In the genomic region with DNA sequence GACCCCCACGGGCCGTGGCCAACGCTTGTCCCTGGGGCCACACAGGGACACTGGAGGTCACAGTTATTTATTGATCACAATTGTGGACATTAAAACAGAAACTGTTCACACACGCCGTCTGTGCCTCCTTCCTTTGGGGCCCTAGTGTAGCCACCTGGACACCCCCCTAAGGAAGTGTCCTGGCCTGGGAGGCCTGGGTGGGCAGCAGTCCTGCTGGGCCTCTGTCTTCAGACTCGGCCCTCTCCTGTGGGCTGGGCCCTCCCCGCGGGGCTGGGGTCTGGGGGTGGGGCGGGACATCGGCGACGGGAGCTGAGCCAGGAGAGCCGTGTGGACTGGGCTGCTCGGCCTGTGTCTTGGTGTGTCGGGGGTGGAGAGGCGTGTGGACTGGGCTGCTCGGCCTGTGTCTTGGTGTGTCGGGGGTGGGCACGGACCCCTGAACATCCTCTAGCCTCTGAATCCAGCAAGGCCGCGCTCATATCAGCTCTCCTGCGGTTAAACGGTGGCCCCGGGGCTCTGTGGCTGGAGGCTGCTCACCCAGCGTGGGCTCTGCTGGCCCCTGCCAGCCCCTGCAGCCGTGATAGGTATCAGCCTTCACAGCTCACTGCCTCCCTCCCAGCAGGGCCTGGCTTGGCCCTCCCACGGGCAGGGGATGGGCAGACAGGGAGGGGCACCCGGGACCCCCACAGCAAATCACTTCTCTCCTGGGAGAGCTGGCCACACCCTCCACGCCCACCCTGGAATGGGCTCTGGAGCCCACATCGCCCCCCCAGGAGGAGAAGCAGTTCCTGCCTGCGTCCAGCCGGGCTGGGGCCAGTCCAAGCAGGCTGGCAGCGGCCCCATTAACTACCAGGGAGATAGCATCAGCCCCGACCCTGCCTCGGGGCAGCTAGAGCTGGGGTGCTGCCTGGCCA, we compare ENCODE assay signal across 1 cellular context.
TF ChIP-seq lines count a peak whose summit lies in the region.

No MANE protein-coding gene starts in this region.

TF ChIP-seq in K562, 482 proteins besides CTCF, POLR2A, EP300 and RAD21 (continued from another document):
- TF ChIP-seq MAZ (CRISPR knock-in tag; conservative IDR thresholded peaks at IDR 0.05 in 1 of 2, IDR thresholded peaks at IDR 0.05 in 1 of 2) = 0 out of 4 replicates have a peak, but pooled peaks of 1 of the 2 experiments have one; percentile 25
- TF ChIP-seq GABPB1 (CRISPR knock-in tag; IDR thresholded peaks at IDR 0.05) = no peak
- TF ChIP-seq CXXC5 (CRISPR knock-in tag; IDR thresholded peaks at IDR 0.05) = 0 out of 2 replicates have a peak, but pooled peaks have one; percentile 14
- no peak for TF ChIP-seq TBP (optimal IDR thresholded peaks at IDR 0.05; ENCODE audit: low read depth, low read length)
- no peak for TF ChIP-seq TCF7 (IDR thresholded peaks at IDR 0.05; ENCODE audit: borderline replicate concordance)
- TF ChIP-seq SRSF1 (IDR thresholded peaks at IDR 0.05; ENCODE audit: low read depth, low read length) = no peak
- no peak for TF ChIP-seq CAMTA2 (CRISPR knock-in tag; conservative IDR thresholded peaks at IDR 0.05)
- no peak for TF ChIP-seq KDM2B (CRISPR knock-in tag; IDR thresholded peaks at IDR 0.05)
- peak; percentile 69; the same call in 1 of the 2 replicates for TF ChIP-seq CUX1 (CRISPR knock-in tag; IDR thresholded peaks at IDR 0.05)
- TF ChIP-seq RFX1 (IDR thresholded peaks at IDR 0.05) = no peak
- TF ChIP-seq, protein P1, sequence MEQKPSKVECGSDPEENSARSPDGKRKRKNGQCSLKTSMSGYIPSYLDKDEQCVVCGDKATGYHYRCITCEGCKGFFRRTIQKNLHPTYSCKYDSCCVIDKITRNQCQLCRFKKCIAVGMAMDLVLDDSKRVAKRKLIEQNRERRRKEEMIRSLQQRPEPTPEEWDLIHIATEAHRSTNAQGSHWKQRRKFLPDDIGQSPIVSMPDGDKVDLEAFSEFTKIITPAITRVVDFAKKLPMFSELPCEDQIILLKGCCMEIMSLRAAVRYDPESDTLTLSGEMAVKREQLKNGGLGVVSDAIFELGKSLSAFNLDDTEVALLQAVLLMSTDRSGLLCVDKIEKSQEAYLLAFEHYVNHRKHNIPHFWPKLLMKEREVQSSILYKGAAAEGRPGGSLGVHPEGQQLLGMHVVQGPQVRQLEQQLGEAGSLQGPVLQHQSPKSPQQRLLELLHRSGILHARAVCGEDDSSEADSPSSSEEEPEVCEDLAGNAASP (IDR thresholded peaks at IDR 0.05) = no peak
- TF ChIP-seq SETDB1 (IDR thresholded peaks at IDR 0.05; ENCODE audit: low read length) = no peak
- TF ChIP-seq ZNF395 (CRISPR knock-in tag; IDR thresholded peaks at IDR 0.05) = no peak
- TF ChIP-seq RFX7 (CRISPR knock-in tag; IDR thresholded peaks at IDR 0.05) = no peak
- no peak for TF ChIP-seq ZNF583 (CRISPR knock-in tag; IDR thresholded peaks at IDR 0.05)
- TF ChIP-seq ZKSCAN1 (IDR thresholded peaks at IDR 0.05; ENCODE audit: low read depth, low read length) = no peak
- TF ChIP-seq ELF1 (tag; IDR thresholded peaks at IDR 0.05) = no peak
TF ChIP-seq in K562: peak in this region for 16.
